Comparison of ENCODE assay signal across 28 cellular contexts in the genomic region with DNA sequence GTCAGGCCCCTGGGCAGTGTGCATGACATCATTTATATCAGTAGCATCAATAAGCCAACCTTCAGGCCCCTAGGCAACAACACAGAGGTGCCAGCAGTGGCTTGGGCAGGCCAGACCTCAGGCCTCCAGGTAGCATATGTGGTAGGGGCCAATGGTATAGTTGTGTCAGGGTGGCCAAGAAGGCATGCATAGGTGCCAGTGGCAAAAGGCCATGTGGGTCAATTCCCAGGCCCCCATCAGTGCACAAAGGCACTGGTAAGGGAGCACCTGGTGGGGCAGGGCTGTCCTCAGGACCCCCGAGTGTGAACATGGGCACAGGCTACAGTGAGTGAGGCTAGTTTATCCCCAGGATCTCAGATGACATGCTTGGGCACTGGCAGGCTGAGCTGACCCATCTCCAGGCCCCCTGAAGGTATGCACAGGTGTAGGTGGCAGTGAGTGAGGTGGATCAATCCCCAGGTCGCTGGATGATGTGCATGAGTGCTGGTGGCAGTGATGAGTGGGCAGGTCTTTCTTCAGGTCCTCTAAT.
"Had no signal": no experiment of that assay in that cellular context is flagged by ENCODE, and none has a peak within 500 bp of the region (broad histone marks: within the 10 kb centered on the region; RNA-seq: fewer than 3 reads in every experiment).

No MANE protein-coding gene starts in this region.

- H3K36me3 Mint-ChIP-seq: immature natural killer cell; mesothelial cell of epicardium; naive B cell; neural progenitor cell; stimulated activated naive B cell treated with anti-CD40 and anti-IgM and Interleukin-4, amounts not matched to agents 10 μg/mL and 1 μg/mL and 100 μg/mL, for 72 hours had no signal

- H2AFZ ChIP-seq: neural progenitor cell had no signal

- H3K27ac ChIP-seq: esophagus squamous epithelium, neural progenitor cell, prostate gland, right atrium auricular region, sigmoid colon, stomach, thyroid gland had no signal

- H3K4me2 ChIP-seq: neural progenitor cell had no signal

- ATAC-seq: effector memory CD8-positive, alpha-beta T cell; left lobe of liver; mucosa of descending colon had no signal

- H3K4me3 Mint-ChIP-seq: effector memory CD8-positive, alpha-beta T cell; immature natural killer cell; mesothelial cell of epicardium; naive B cell; nephron; neural progenitor cell; stimulated activated naive B cell treated with anti-CD40 and anti-IgM and Interleukin-4, amounts not matched to agents 10 μg/mL and 1 μg/mL and 100 μg/mL, for 72 hours had no signal

- H3K4me1 ChIP-seq: esophagus squamous epithelium, neural progenitor cell, prostate gland, right atrium auricular region, sigmoid colon, stomach, thyroid gland had no signal

- H3K36me3 ChIP-seq: esophagus squamous epithelium, neural progenitor cell, prostate gland, right atrium auricular region, sigmoid colon, stomach, thyroid gland had no signal

- H3K9me3 Mint-ChIP-seq: mesothelial cell of epicardium, nephron, neural progenitor cell had no signal

- H3K9me3 ChIP-seq: esophagus squamous epithelium, prostate gland, right atrium auricular region, sigmoid colon, thyroid gland had no signal

- H3K9ac ChIP-seq: neural progenitor cell had no signal

- H3K27me3 Mint-ChIP-seq: effector memory CD8-positive, alpha-beta T cell; naive B cell; stimulated activated naive B cell treated with anti-CD40 and anti-IgM and Interleukin-4, amounts not matched to agents 10 μg/mL and 1 μg/mL and 100 μg/mL, for 72 hours had no signal

- H3K4me3 ChIP-seq: esophagus squamous epithelium, mucosa of descending colon, neural progenitor cell, prostate gland, right atrium auricular region, sigmoid colon, stomach, thyroid gland had no signal

- H3K27me3 ChIP-seq: esophagus squamous epithelium, neural progenitor cell, right atrium auricular region, sigmoid colon, stomach, thyroid gland had no signal

- H3K4me1 Mint-ChIP-seq: immature natural killer cell; mesothelial cell of epicardium; naive B cell; neural progenitor cell; stimulated activated naive B cell treated with anti-CD40 and anti-IgM and Interleukin-4, amounts not matched to agents 10 μg/mL and 1 μg/mL and 100 μg/mL, for 72 hours had no signal

- H3K27ac Mint-ChIP-seq: effector memory CD8-positive, alpha-beta T cell; immature natural killer cell; mesothelial cell of epicardium; nephron; neural progenitor cell; stimulated activated naive B cell treated with anti-CD40 and anti-IgM and Interleukin-4, amounts not matched to agents 10 μg/mL and 1 μg/mL and 100 μg/mL, for 72 hours had no signal

- FAIRE-seq: endometrium, urothelium cell line had no signal

- DNase-seq: cortex of kidney; effector memory CD8-positive, alpha-beta T cell; erythroblast; esophagus squamous epithelium; foreskin melanocyte; glutamatergic neuron; hypothalamus; immature natural killer cell; islet precursor cell; mesenchymal stem cell; mucosa of descending colon; naive B cell; nucleus accumbens; sigmoid colon; stimulated activated CD4-positive, alpha-beta T cell treated with anti-CD3 and anti-CD28 coated beads, Interleukin-2, amount 100 ng/mL, for 24 hours; stimulated activated CD4-positive, alpha-beta T cell treated with anti-CD3 and anti-CD28 coated beads, Interleukin-4, amount 100 ng/mL, for 24 hours; stimulated activated naive B cell treated with anti-CD40 and anti-IgM and Interleukin-4, amounts not matched to agents 10 μg/mL and 1 μg/mL and 100 μg/mL, for 72 hours; stomach; thyroid gland; trophoblast cell had no signal
